ENCODE assay signal across 8 cellular contexts in the genomic region with DNA sequence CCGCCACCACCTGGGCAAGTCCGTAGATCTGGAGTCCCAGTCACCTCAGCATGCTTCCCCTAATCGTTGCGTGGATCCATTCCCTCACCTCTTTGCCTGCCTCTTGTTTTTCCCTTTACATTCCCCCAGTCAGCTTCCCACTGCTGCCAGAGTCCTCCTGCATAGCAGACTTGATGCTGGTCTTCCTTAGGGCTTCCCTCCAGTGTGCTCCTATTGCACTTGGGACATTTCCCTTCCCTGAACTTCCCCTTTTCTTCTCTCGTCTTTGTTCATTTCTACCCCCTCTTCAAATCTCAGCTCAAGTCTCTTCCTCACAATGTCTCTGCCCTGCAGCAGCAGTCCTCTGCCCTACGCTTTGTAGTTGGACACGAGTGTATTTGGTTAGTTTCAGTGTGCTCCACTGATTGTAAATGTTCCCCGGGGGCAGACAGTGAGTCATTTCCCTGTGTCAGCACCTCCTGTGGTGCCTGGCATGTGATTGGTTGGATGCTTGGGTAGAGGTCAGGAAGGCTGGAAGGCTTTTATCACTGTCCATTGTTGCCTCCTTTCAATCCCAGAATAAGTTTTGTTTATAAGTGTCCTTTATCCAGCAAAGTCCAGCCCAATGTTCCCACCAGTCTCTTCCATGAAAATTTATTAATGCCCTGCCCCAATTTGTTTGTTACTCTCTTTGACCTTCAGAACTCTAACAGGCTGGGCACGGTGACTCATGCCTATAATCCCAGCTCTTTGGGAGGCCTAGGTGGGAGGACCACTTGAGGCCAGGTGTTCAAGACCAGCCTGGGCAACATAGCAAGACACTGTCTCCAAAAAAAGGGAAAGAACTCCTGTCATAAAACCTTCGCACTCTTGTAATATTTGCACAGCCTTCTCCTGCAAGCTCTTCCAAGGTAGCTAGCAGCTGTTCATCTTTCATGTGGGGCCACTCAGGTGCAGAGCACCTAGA. TPM values are rescaled to one million over a fixed set of nuclear protein-coding genes. Genes with fewer than 3 reads are reported as not detected.
DNase-seq lines count a peak whose midpoint lies in the region; ATAC-seq and TF ChIP-seq lines count a peak whose summit lies in the region.

No MANE protein-coding gene starts in this region.

- H3K27me3 Mint-ChIP-seq in activated CD8-positive, alpha-beta T cell treated with anti-CD3 and anti-CD28 coated beads for 36 hours: no peaks in the 10 kb centered on the region

- peak overlapping the region; percentile 13 for H3K27ac Mint-ChIP-seq in activated CD8-positive, alpha-beta T cell treated with anti-CD3 and anti-CD28 coated beads for 36 hours

- no peaks in the 10 kb centered on the region for H3K9me3 Mint-ChIP-seq in activated CD8-positive, alpha-beta T cell treated with anti-CD3 and anti-CD28 coated beads for 36 hours

- POLR2A ChIA-PET in activated CD8-positive, alpha-beta T cell treated with anti-CD3 and anti-CD28 coated beads for 36 hours (lab: Charles Lee): no interaction called here

- DNase-seq in GM03348 (ENCODE audit: low spot score) (peak; percentile 20), iPS DF 19.7 (ENCODE audit: low read depth, low spot score) (peak; percentile 17), G401 (ENCODE audit: low spot score) (no peak)
- peak; percentile 48 for DNase-seq in activated CD8-positive, alpha-beta T cell treated with anti-CD3 and anti-CD28 coated beads for 36 hours
- DNase-seq in activated CD4-positive, CD25-positive, alpha-beta regulatory T cell treated with anti-CD3 and anti-CD28 coated beads, Interleukin-2, amount 50 U/mL, for 72 hours: no peak

- intact Hi-C loops in activated CD8-positive, alpha-beta T cell treated with anti-CD3 and anti-CD28 coated beads for 36 hours (cut with micrococcal nuclease): no loop called here

- H3K36me3 Mint-ChIP-seq in activated CD8-positive, alpha-beta T cell treated with anti-CD3 and anti-CD28 coated beads for 36 hours (ENCODE audit: low read depth): peaks cover 31% of the 10 kb centered on the region

- no peak overlapping the region for H3K4me3 Mint-ChIP-seq in activated CD8-positive, alpha-beta T cell treated with anti-CD3 and anti-CD28 coated beads for 36 hours

- CTCF ChIA-PET in activated CD8-positive, alpha-beta T cell treated with anti-CD3 and anti-CD28 coated beads for 36 hours (lab: Charles Lee): interaction anchor here (1.2 kb wide), 1 partner anchor 9 kb away, joined by 3 read pairs; no protein-coding TSS in a partner anchor

- TF ChIP-seq CTCF in activated CD8-positive, alpha-beta T cell treated with anti-CD3 and anti-CD28 coated beads for 36 hours (IDR thresholded peaks at IDR 0.05): no peak

- H3K4me1 Mint-ChIP-seq in activated CD8-positive, alpha-beta T cell treated with anti-CD3 and anti-CD28 coated beads for 36 hours (ENCODE audit: low read depth): peaks cover 31% of the 10 kb centered on the region

- in situ Hi-C loops in G401 (cut with HindIII; ENCODE audit: low sequenced_read_pairs): no loop called here

- ATAC-seq in HG03196 (IDR thresholded peaks at IDR 0.05; ENCODE audit: unreplicated experiment) (peak; percentile 46), HG02884 (IDR thresholded peaks at IDR 0.05; ENCODE audit: unreplicated experiment) (no peak), GM18498 (IDR thresholded peaks at IDR 0.05; ENCODE audit: unreplicated experiment) (no peak)
- peak; percentile 75 for ATAC-seq in activated CD8-positive, alpha-beta T cell treated with anti-CD3 and anti-CD28 coated beads for 36 hours

RNA-seq across cellular contexts. Expression of gene FAM120B, which starts 38.3 kb away (rescaled TPM):
- 10 to 100 TPM; 19.0 to 19.5 TPM for total RNA-seq in activated CD8-positive, alpha-beta T cell treated with anti-CD3 and anti-CD28 coated beads for 36 hours
- 9.4 and 12.5 TPM in 2 replicates for total RNA-seq in G401 (2014; rRNA removed; shearing (Covaris generic))

RNA-seq across cellular contexts. Expression of gene DLL1, which starts 54.0 kb away (rescaled TPM):
- total RNA-seq in activated CD8-positive, alpha-beta T cell treated with anti-CD3 and anti-CD28 coated beads for 36 hours: 1 to 10 TPM; 1.9 to 2.4 TPM
- total RNA-seq in G401 (2014; rRNA removed; shearing (Covaris generic)): 0.18 and 0.51 TPM in 2 replicates

Comparison
In these comparisons a context has a peak if more than half of its experiments do, and no peak if none do; other contexts are left out.
1. DNase-seq: peak in GM03348 (single experiment), activated CD8-positive, alpha-beta T cell treated with anti-CD3 and anti-CD28 coated beads for 36 hours (single experiment) and iPS DF 19.7 (single experiment); none in activated CD4-positive, CD25-positive, alpha-beta regulatory T cell treated with anti-CD3 and anti-CD28 coated beads, Interleukin-2, amount 50 U/mL, for 72 hours (single experiment) and G401 (single experiment).
2. ATAC-seq: peak in HG03196 (single experiment) and activated CD8-positive, alpha-beta T cell treated with anti-CD3 and anti-CD28 coated beads for 36 hours (single experiment); none in HG02884 (single experiment) and GM18498 (single experiment).